15 cellular contexts compared by ENCODE assay signal in the genomic region with DNA sequence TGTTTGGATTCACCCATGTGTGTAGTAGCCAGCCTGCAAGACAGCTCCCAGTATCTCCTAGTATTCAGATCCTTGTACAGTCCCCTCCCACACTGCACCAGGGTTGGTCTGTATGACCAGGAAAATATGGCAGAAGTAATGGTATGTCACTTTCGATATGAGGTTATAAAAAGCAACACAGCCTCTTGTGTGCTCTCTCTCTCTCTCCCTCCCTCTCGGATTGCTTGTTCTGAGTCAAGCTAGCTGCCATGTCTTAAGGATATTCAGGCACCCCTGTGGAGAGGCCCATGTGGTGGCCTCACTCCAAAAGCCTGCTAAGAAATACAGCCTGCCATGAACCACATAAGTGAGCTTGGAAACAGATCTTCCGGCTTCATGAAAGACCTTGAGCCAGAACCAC. TPM values are rescaled to one million over a fixed set of nuclear protein-coding genes. Genes with fewer than 3 reads are reported as not detected.
DNase-seq lines count a peak whose midpoint lies in the region; ATAC-seq and TF ChIP-seq lines count a peak whose summit lies in the region.
"Had no signal": no experiment of that assay in that cellular context is flagged by ENCODE, and none has a peak within 500 bp of the region (broad histone marks: within the 10 kb centered on the region; RNA-seq: fewer than 3 reads in every experiment).

No MANE protein-coding gene starts in this region.

- no peak for DNase-seq in mammary epithelial cell
- DNase-seq in MCF 10A (ENCODE audit: unreplicated experiment), result no peak
- DNase-seq in left colon, result no peak
- DNase-seq in ureter (ENCODE audit: low spot score), result peak; percentile 41
- no peak for DNase-seq in stimulated activated naive CD8-positive, alpha-beta T cell treated with anti-CD3 and anti-CD28 coated beads, Interleukin-15, amount 100 ng/mL, for 72 hours
- DNase-seq: foreskin keratinocyte, islet precursor cell, NCI-H1694 had no signal

- dilution Hi-C loops in mammary epithelial cell (cut with HindIII; ENCODE audit: low sequenced_read_pairs), result no loop called here

- no peak for TF ChIP-seq CTCF in mammary epithelial cell (conservative IDR thresholded peaks at IDR 0.05 in 1 of 2, IDR thresholded peaks at IDR 0.05 in 1 of 2; ENCODE audit: extremely low read depth in 1 of 2, insufficient read depth in 1 of 2, low read depth in 1 of 2, low read length in 2 of 2)
- TF ChIP-seq CTCF in MCF 10A (IDR thresholded peaks at IDR 0.05; ENCODE audit: unreplicated experiment), result no peak

- H3K27me3 Mint-ChIP-seq in MCF 10A (ENCODE audit: insufficient read depth, unreplicated experiment), result peaks cover 40% of the 10 kb centered on the region
- no peaks in the 10 kb centered on the region for H3K27me3 Mint-ChIP-seq in stimulated activated naive CD8-positive, alpha-beta T cell treated with anti-CD3 and anti-CD28 coated beads, Interleukin-15, amount 100 ng/mL, for 72 hours

- WGBS in mammary epithelial cell (ENCODE audit: low coverage, missing lambda C conversion rate), result 66% methylated on average over 3 of the region's 3 CpGs

- H4K20me1 ChIP-seq in mammary epithelial cell (ENCODE audit: insufficient read depth, low read length), result no peaks in the 10 kb centered on the region

- H3K9ac ChIP-seq in mammary epithelial cell (ENCODE audit: insufficient read depth, low read length), result no peak overlapping the region

- in situ Hi-C loops in mammary epithelial cell (cut with MboI; ENCODE audit: low sequenced_read_pairs in 2 of 2), result no loop called here

- peaks cover 16% of the 10 kb centered on the region for H3K9me3 Mint-ChIP-seq in MCF 10A (ENCODE audit: unreplicated experiment)
- peaks cover 9 to 10% of the 10 kb centered on the region in 2 donors for H3K9me3 Mint-ChIP-seq in stimulated activated naive CD8-positive, alpha-beta T cell treated with anti-CD3 and anti-CD28 coated beads, Interleukin-15, amount 100 ng/mL, for 72 hours

- H3K36me3 Mint-ChIP-seq in MCF 10A (ENCODE audit: insufficient read depth, unreplicated experiment), result no peaks in the 10 kb centered on the region

- BruUV-seq in mammary epithelial cell (replicated peaks; lab: Mats Ljungman, UMichigan), result no TSS peak
- no TSS peak for BruUV-seq in MCF 10A (replicated peaks; lab: Mats Ljungman, UMichigan)

- no peaks in the 10 kb centered on the region for H3K79me2 ChIP-seq in mammary epithelial cell (ENCODE audit: insufficient read depth, low read length)

- POLR2A ChIA-PET in MCF 10A (lab: Yijun Ruan, JAX), result no interaction called here

- no peaks in the 10 kb centered on the region for H3K36me3 ChIP-seq in mammary epithelial cell (ENCODE audit: insufficient read depth, low read length)

- no peaks in the 10 kb centered on the region for H3K9me3 ChIP-seq in mammary epithelial cell (replicated peaks; ENCODE audit: insufficient read depth, low read length)

- H3K4me3 Mint-ChIP-seq in MCF 10A (ENCODE audit: unreplicated experiment), result no peak overlapping the region
- H3K4me3 Mint-ChIP-seq in stimulated activated naive CD8-positive, alpha-beta T cell treated with anti-CD3 and anti-CD28 coated beads, Interleukin-15, amount 100 ng/mL, for 72 hours, result no peak overlapping the region
- H3K4me3 Mint-ChIP-seq: IgD-negative memory B cell, neural crest cell had no signal

- no peak overlapping the region for H3K4me3 ChIP-seq in mammary epithelial cell (replicated peaks in 1 of 3; ENCODE audit: insufficient read depth in 1 of 3, low read depth in 2 of 3, low read length in 3 of 3)
- H3K4me3 ChIP-seq: SK-N-MC had no signal

- intact Hi-C loops in mammary epithelial cell (cut with micrococcal nuclease), result no loop called here
- intact Hi-C loops in MCF 10A (cut with micrococcal nuclease), result no loop called here
- intact Hi-C loops in left colon (cut with DNase I, micrococcal nuclease), result no loop called here

- H2AFZ ChIP-seq in mammary epithelial cell (ENCODE audit: low read depth, low read length), result peak overlapping the region; percentile 4

- H3K4me1 Mint-ChIP-seq in MCF 10A (ENCODE audit: insufficient read depth, unreplicated experiment), result no peaks in the 10 kb centered on the region
- peaks cover 15% of the 10 kb centered on the region for H3K4me1 Mint-ChIP-seq in stimulated activated naive CD8-positive, alpha-beta T cell treated with anti-CD3 and anti-CD28 coated beads, Interleukin-15, amount 100 ng/mL, for 72 hours
- H3K4me1 Mint-ChIP-seq: IgD-negative memory B cell had no signal

- CTCF ChIA-PET in mammary epithelial cell (lab: Charles Lee; ENCODE audit: low non-redundant PET), result no interaction called here
- CTCF ChIA-PET in MCF 10A (lab: Yijun Ruan, JAX), result interaction anchor here (0.7 to 1.5 kb wide), 4 partner anchors 9 to 202 kb away, joined by 4 to 5 read pairs (median 4); no protein-coding TSS in a partner anchor

- no peak overlapping the region for H3K27ac Mint-ChIP-seq in MCF 10A (ENCODE audit: low read depth, unreplicated experiment)
- no peak overlapping the region for H3K27ac Mint-ChIP-seq in stimulated activated naive CD8-positive, alpha-beta T cell treated with anti-CD3 and anti-CD28 coated beads, Interleukin-15, amount 100 ng/mL, for 72 hours
- H3K27ac Mint-ChIP-seq: IgD-negative memory B cell had no signal

- H3K27ac ChIP-seq in mammary epithelial cell (ENCODE audit: insufficient read depth, low read depth, low read length) (no peak overlapping the region), cingulate gyrus (ENCODE audit: low read depth, low read length) (peak overlapping the region; percentile 30)
- H3K27ac ChIP-seq: foreskin keratinocyte, SK-N-MC had no signal

- peak; percentile 72 for ATAC-seq in left colon
- no peak for ATAC-seq in stimulated activated naive CD8-positive, alpha-beta T cell treated with anti-CD3 and anti-CD28 coated beads, Interleukin-15, amount 100 ng/mL, for 72 hours
- no peak for ATAC-seq in GM18517 (IDR thresholded peaks at IDR 0.05; ENCODE audit: unreplicated experiment)
- no peak for ATAC-seq in GM18868 (IDR thresholded peaks at IDR 0.05; ENCODE audit: unreplicated experiment)
- ATAC-seq: foreskin keratinocyte had no signal

- no peak overlapping the region for H3K4me2 ChIP-seq in mammary epithelial cell (ENCODE audit: insufficient read depth, low read depth, low read length)

- peaks cover 2% of the 10 kb centered on the region for H3K27me3 ChIP-seq in mammary epithelial cell (ENCODE audit: insufficient read depth, low read length)

- no peaks in the 10 kb centered on the region for H3K4me1 ChIP-seq in mammary epithelial cell (ENCODE audit: insufficient read depth, low read length)
- H3K4me1 ChIP-seq: foreskin keratinocyte had no signal

RNA-seq across cellular contexts. Expression of a gene that starts 25.4 kb away (rescaled TPM):
- total RNA-seq in mammary epithelial cell, result under 1 TPM in 1 of 2 donors, not detected in 1; 0.21 TPM
- 0.35 TPM for polyA plus RNA-seq in mammary epithelial cell
- polyA minus RNA-seq in mammary epithelial cell, result not detected
- total RNA-seq in MCF 10A (2022), result not detected in 2 replicates
- total RNA-seq in left colon, result 10 to 100 TPM in 1 of 2 donors, 1 to 10 TPM in 1; 4.4 to 37.2 TPM
- total RNA-seq in ureter, result 41.8 TPM
- total RNA-seq: foreskin keratinocyte had no signal
- polyA plus RNA-seq: IgD-negative memory B cell had no signal

RNA-seq across cellular contexts. Expression of a gene that starts 26.5 kb away (rescaled TPM):
- total RNA-seq in mammary epithelial cell (not detected), MCF 10A (2022) (not detected in 2 replicates), left colon (1 to 10 TPM in 1 of 2 donors, under 1 TPM in 1; 0.61 to 1.0 TPM), ureter (1.6 TPM)
- 0.11 TPM for polyA plus RNA-seq in mammary epithelial cell
- polyA minus RNA-seq in mammary epithelial cell, result not detected
- total RNA-seq: foreskin keratinocyte had no signal
- polyA plus RNA-seq: IgD-negative memory B cell had no signal

RNA-seq across cellular contexts. Expression of a gene that starts 54.1 kb away (rescaled TPM):
- total RNA-seq in mammary epithelial cell, result not detected
- 0.01 TPM for polyA plus RNA-seq in mammary epithelial cell
- not detected for polyA minus RNA-seq in mammary epithelial cell
- total RNA-seq in MCF 10A (2022), result not detected in 2 replicates
- total RNA-seq in left colon, result 1 to 10 TPM; 3.6 to 8.6 TPM
- 0.81 TPM for total RNA-seq in ureter
- total RNA-seq: dermis microvascular lymphatic vessel endothelial cell, foreskin keratinocyte had no signal
- polyA plus RNA-seq: foreskin keratinocyte, IgD-negative memory B cell had no signal
